Comparison of ENCODE assay signal across 11 cellular contexts in genomic region chr5:40945111-40945510, GRCh38.
"Had no signal": no experiment of that assay in that cellular context is flagged by ENCODE, and none has a peak within 500 bp of the region (broad histone marks: within the 10 kb centered on the region; RNA-seq: fewer than 3 reads in every experiment).

No MANE protein-coding gene starts in this region.

- DNase-seq: activated CD4-positive, alpha-beta T cell treated with anti-CD3 and anti-CD28 coated beads, Interleukin-2, amount 50 U/mL, for 48 hours; activated gamma-delta T cell treated with Interleukin-2 at 50 U/mL for 16 hours; activated T-cell treated with anti-CD3 and anti-CD28 coated beads for 4 hours; adrenal gland; foreskin keratinocyte; stimulated activated CD8-positive, alpha-beta memory T cell treated with anti-CD3 and anti-CD28 coated beads, Interleukin-4, amount 100 ng/mL, for 48 hours; stimulated activated naive CD4-positive, alpha-beta T cell treated with Interleukin-2 at 50 U/mL for 16 hours; substantia nigra; tibial artery; WERI-Rb-1 had no signal

- ATAC-seq: activated naive CD4-positive, alpha-beta T cell treated with anti-CD3 and anti-CD28 coated beads, Interleukin-2, amount 50 U/mL, for 72 hours; foreskin keratinocyte had no signal
